In the genomic region with DNA sequence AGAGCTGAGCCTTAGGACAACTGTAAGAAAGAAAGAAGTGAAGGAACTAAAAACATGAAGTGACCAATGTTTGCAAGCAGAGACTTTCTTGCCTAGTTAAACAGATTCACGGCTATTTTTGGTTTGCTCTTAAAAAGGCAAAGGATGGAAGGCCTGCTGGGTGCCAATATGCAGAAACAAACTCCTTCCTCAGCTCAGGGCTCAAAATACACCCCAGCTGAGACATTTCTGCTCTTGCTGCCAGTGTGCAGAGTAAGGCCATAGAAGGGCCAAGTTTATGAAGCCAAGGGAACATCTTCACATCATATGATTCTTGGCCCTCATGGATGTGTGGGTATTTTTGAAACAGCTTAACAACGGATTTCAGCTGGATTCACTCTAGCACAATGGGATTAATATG, we compare ENCODE assay signal across 11 cellular contexts.
DNase-seq lines count a peak whose midpoint lies in the region; ATAC-seq and TF ChIP-seq lines count a peak whose summit lies in the region.
"Had no signal": no experiment of that assay in that cellular context is flagged by ENCODE, and none has a peak within 500 bp of the region (broad histone marks: within the 10 kb centered on the region; RNA-seq: fewer than 3 reads in every experiment).

No MANE protein-coding gene starts in this region.

- peaks cover 33% of the 10 kb centered on the region for H3K36me3 ChIP-seq in CD8-positive, alpha-beta memory T cell (ENCODE audit: insufficient read depth, low read length)
- peaks cover 0 to 15% (median 8%) of the 10 kb centered on the region in 3 donors for H3K36me3 ChIP-seq in skeletal muscle tissue (ENCODE audit: control insufficient read depth in 3 of 3, insufficient read depth in 3 of 3, low read length in 3 of 3)

- TF ChIP-seq POLR2A in erythroblast (IDR thresholded peaks at IDR 0.05; ENCODE audit: low read length) = no peak

- H3K9me3 ChIP-seq in CD8-positive, alpha-beta memory T cell (ENCODE audit: low read length) = no peaks in the 10 kb centered on the region
- H3K9me3 ChIP-seq in skeletal muscle tissue (ENCODE audit: control insufficient read depth in 3 of 3, low read length in 3 of 3) = no peaks in the 10 kb centered on the region
- H3K9me3 ChIP-seq: BLaER1 treated with 17β-estradiol and CSF1 and Interleukin-3, amounts not matched to agents 10 nM and 100 nM had no signal

- CTCF ChIA-PET in CD8-positive, alpha-beta memory T cell (lab: Charles Lee) = interaction anchor here (1.1 kb wide), 1 partner anchor 170 kb away, joined by 3 read pairs; no protein-coding TSS in a partner anchor

- no peaks in the 10 kb centered on the region for H3K27me3 ChIP-seq in CD8-positive, alpha-beta memory T cell (ENCODE audit: insufficient read depth, low read length, poor library complexity, severe bottlenecking)
- H3K27me3 ChIP-seq in layer of hippocampus (ENCODE audit: control insufficient read depth, insufficient read depth, low read length) (no peaks in the 10 kb centered on the region), skeletal muscle tissue (ENCODE audit: control insufficient read depth in 3 of 3, insufficient read depth in 3 of 3, low read length in 3 of 3) (no peaks in the 10 kb centered on the region), foreskin keratinocyte (no peaks in the 10 kb centered on the region)
- H3K27me3 ChIP-seq: BLaER1 treated with 17β-estradiol and CSF1 and Interleukin-3, amounts not matched to agents 10 nM and 100 nM had no signal

- peak overlapping the region in 1 of 7 donors; percentile 29 for H3K4me3 Mint-ChIP-seq in CD8-positive, alpha-beta memory T cell
- H3K4me3 Mint-ChIP-seq in brain = peak overlapping the region in 3 of 5 experiments; percentile 10 to 44 (median 42)

- no peak for ATAC-seq in foreskin keratinocyte

- no peaks in the 10 kb centered on the region for H3K9me3 Mint-ChIP-seq in CD8-positive, alpha-beta memory T cell
- H3K9me3 Mint-ChIP-seq in brain = peaks cover 0 to 2% (median 0%) of the 10 kb centered on the region in 5 experiments

- no peak overlapping the region for H3K4me3 ChIP-seq in CD8-positive, alpha-beta memory T cell (ENCODE audit: low read length)
- peak overlapping the region in 1 of 3 donors; percentile 15 for H3K4me3 ChIP-seq in skeletal muscle tissue (ENCODE audit: low read length in 3 of 3)
- H3K4me3 ChIP-seq: BLaER1 treated with 17β-estradiol and CSF1 and Interleukin-3, amounts not matched to agents 10 nM and 100 nM had no signal

- POLR2A ChIA-PET in CD8-positive, alpha-beta memory T cell (lab: Charles Lee) = no interaction called here

- no peaks in the 10 kb centered on the region for H3K27me3 Mint-ChIP-seq in CD8-positive, alpha-beta memory T cell
- H3K27me3 Mint-ChIP-seq in brain = no peaks in the 10 kb centered on the region

- no peak overlapping the region for H3K27ac ChIP-seq in CD8-positive, alpha-beta memory T cell (ENCODE audit: low read depth, low read length)
- H3K27ac ChIP-seq in layer of hippocampus (ENCODE audit: low read depth, low read length) (peak overlapping the region; percentile 66), skeletal muscle tissue (ENCODE audit: low read depth, low read length) (peak overlapping the region; percentile 67), foreskin keratinocyte (no peak overlapping the region)
- H3K27ac ChIP-seq: BLaER1 treated with 17β-estradiol and CSF1 and Interleukin-3, amounts not matched to agents 10 nM and 100 nM had no signal

- peak overlapping the region in 1 of 3 donors; percentile 40 for H3K9ac ChIP-seq in skeletal muscle tissue (ENCODE audit: low read depth in 1 of 3, low read length in 3 of 3)

- peaks cover 75 to 99% (median 93%) of the 10 kb centered on the region in 3 donors for H3K4me1 Mint-ChIP-seq in CD8-positive, alpha-beta memory T cell
- peaks cover 94% of the 10 kb centered on the region for H3K4me1 Mint-ChIP-seq in brain

- TF ChIP-seq CTCF in brain (conservative IDR thresholded peaks at IDR 0.05) = no peak
- no peak for TF ChIP-seq CTCF in foreskin keratinocyte (conservative IDR thresholded peaks at IDR 0.05)

- DNase-seq in CD8-positive, alpha-beta memory T cell = no peak
- DNase-seq in foreskin keratinocyte (no peak), NCI-H774 (lab: John Stamatoyannopoulos, UW) (no peak), activated gamma-delta T cell (lab: John Stamatoyannopoulos, UW) (no peak), erythroblast (lab: John Stamatoyannopoulos, UW) (no peak)
- DNase-seq: activated CD8-positive, alpha-beta memory T cell treated with anti-CD3 and anti-CD28 coated beads, Interleukin-2, amount 50 U/mL, for 4 hours; stimulated activated CD4-positive, alpha-beta T cell treated with anti-CD3 and anti-CD28 coated beads, Interleukin-2, amount 100 ng/mL, for 24 hours had no signal

- H3K36me3 Mint-ChIP-seq in CD8-positive, alpha-beta memory T cell = peaks cover 0 to 86% (median 20%) of the 10 kb centered on the region in 3 donors
- H3K36me3 Mint-ChIP-seq in brain = peaks cover 24% of the 10 kb centered on the region

- H3K4me1 ChIP-seq in CD8-positive, alpha-beta memory T cell (ENCODE audit: insufficient read depth, low read length) = peaks cover 24% of the 10 kb centered on the region
- H3K4me1 ChIP-seq in skeletal muscle tissue (ENCODE audit: control insufficient read depth in 3 of 3, insufficient read depth in 3 of 3, low read length in 3 of 3) (peaks cover 58 to 66% (median 64%) of the 10 kb centered on the region in 3 donors), foreskin keratinocyte (no peaks in the 10 kb centered on the region)

- peak overlapping the region in 5 of 8 donors; percentile 6 to 65 (median 47) for H3K27ac Mint-ChIP-seq in CD8-positive, alpha-beta memory T cell
- peak overlapping the region in 4 of 5 experiments; percentile 11 to 92 (median 84) for H3K27ac Mint-ChIP-seq in brain

Comparison
In these comparisons a context has a peak if more than half of its experiments do, and no peak if none do; other contexts are left out.
1. H3K27ac ChIP-seq: peak in layer of hippocampus (single experiment) and skeletal muscle tissue (single experiment); none in CD8-positive, alpha-beta memory T cell (single experiment) and foreskin keratinocyte (single experiment).